ENCODE assay signal across 1 cellular context in genomic region chr15:66895794-66896453, GRCh38.
TF ChIP-seq lines count a peak whose summit lies in the region.

No MANE protein-coding gene starts in this region.

TF ChIP-seq in GM23338, 12 proteins besides CTCF, POLR2A, EP300 and RAD21 (continued from another document):
- TF ChIP-seq REST (IDR thresholded peaks at IDR 0.05; ENCODE audit: unreplicated experiment) (no peak), ZNF114 (CRISPR knock-in tag; IDR thresholded peaks at IDR 0.05) (no peak)
